ENCODE assay signal across 1 cellular context in the genomic region with DNA sequence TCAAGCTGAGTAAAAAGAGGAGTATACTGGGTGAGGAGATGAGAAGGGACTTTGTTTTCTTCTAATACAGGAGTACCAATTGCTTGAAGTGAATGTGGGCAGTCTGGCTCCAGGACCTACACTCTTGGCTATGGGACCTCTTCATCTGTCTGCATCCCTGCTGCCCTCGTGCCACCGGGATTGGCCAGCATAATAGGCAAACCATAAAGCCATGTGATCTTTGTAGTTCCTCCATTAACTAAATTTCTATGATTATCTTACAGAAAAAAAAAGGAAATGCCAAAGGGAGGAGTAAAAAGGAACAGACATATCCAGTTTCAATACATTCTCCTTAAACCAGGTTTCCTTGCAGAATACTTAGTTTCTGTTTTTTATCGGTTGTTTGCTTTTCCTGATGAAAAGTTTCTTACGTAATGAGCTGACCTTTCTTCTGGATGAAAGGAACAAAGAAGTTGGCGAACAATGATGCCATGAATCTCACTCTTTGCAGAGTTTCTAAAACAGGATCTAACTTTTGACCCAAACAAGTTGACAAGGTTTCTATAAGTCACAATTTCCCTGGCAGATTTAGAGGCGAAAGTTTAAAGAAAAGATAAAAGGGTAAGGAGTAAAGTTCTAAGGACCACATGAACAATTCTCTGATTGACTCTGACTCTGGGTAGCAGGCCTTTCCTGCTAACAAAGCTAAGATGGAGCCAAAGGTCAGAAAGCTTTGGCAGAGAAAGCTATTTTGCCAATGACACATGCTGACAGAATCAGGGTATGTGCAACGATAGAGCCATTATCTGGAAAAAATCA.
TF ChIP-seq lines count a peak whose summit lies in the region.

No MANE protein-coding gene starts in this region.

TF ChIP-seq in HCT116, 20 proteins besides CTCF, POLR2A, EP300 and RAD21 (continued from another document):
- no peak for TF ChIP-seq TCF7L2 (IDR thresholded peaks at IDR 0.05; ENCODE audit: borderline replicate concordance, extremely low read depth, insufficient read depth, insufficient read length)
- TF ChIP-seq CEBPB (IDR thresholded peaks at IDR 0.05; ENCODE audit: low read depth): peak; percentile 42; the same call in 1 of the 2 replicates
- no peak for TF ChIP-seq EGR1 (IDR thresholded peaks at IDR 0.05; ENCODE audit: low read depth)
- peak; percentile 27; the same call in 1 of the 2 replicates for TF ChIP-seq SIN3A (IDR thresholded peaks at IDR 0.05; ENCODE audit: low read depth)
- TF ChIP-seq, protein P1, sequence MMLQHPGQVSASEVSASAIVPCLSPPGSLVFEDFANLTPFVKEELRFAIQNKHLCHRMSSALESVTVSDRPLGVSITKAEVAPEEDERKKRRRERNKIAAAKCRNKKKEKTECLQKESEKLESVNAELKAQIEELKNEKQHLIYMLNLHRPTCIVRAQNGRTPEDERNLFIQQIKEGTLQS (IDR thresholded peaks at IDR 0.05): no peak
- TF ChIP-seq, protein P2, sequence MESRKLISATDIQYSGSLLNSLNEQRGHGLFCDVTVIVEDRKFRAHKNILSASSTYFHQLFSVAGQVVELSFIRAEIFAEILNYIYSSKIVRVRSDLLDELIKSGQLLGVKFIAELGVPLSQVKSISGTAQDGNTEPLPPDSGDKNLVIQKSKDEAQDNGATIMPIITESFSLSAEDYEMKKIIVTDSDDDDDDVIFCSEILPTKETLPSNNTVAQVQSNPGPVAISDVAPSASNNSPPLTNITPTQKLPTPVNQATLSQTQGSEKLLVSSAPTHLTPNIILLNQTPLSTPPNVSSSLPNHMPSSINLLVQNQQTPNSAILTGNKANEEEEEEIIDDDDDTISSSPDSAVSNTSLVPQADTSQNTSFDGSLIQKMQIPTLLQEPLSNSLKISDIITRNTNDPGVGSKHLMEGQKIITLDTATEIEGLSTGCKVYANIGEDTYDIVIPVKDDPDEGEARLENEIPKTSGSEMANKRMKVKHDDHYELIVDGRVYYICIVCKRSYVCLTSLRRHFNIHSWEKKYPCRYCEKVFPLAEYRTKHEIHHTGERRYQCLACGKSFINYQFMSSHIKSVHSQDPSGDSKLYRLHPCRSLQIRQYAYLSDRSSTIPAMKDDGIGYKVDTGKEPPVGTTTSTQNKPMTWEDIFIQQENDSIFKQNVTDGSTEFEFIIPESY (IDR thresholded peaks at IDR 0.05; ENCODE audit: extremely low read depth, insufficient replicate concordance, low read length): no peak
- TF ChIP-seq, protein P3, sequence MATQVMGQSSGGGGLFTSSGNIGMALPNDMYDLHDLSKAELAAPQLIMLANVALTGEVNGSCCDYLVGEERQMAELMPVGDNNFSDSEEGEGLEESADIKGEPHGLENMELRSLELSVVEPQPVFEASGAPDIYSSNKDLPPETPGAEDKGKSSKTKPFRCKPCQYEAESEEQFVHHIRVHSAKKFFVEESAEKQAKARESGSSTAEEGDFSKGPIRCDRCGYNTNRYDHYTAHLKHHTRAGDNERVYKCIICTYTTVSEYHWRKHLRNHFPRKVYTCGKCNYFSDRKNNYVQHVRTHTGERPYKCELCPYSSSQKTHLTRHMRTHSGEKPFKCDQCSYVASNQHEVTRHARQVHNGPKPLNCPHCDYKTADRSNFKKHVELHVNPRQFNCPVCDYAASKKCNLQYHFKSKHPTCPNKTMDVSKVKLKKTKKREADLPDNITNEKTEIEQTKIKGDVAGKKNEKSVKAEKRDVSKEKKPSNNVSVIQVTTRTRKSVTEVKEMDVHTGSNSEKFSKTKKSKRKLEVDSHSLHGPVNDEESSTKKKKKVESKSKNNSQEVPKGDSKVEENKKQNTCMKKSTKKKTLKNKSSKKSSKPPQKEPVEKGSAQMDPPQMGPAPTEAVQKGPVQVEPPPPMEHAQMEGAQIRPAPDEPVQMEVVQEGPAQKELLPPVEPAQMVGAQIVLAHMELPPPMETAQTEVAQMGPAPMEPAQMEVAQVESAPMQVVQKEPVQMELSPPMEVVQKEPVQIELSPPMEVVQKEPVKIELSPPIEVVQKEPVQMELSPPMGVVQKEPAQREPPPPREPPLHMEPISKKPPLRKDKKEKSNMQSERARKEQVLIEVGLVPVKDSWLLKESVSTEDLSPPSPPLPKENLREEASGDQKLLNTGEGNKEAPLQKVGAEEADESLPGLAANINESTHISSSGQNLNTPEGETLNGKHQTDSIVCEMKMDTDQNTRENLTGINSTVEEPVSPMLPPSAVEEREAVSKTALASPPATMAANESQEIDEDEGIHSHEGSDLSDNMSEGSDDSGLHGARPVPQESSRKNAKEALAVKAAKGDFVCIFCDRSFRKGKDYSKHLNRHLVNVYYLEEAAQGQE (IDR thresholded peaks at IDR 0.05; ENCODE audit: low read depth): no peak
TF ChIP-seq in HCT116: peak in this region for 5.
